24 cellular contexts compared by ENCODE assay signal in the genomic region with DNA sequence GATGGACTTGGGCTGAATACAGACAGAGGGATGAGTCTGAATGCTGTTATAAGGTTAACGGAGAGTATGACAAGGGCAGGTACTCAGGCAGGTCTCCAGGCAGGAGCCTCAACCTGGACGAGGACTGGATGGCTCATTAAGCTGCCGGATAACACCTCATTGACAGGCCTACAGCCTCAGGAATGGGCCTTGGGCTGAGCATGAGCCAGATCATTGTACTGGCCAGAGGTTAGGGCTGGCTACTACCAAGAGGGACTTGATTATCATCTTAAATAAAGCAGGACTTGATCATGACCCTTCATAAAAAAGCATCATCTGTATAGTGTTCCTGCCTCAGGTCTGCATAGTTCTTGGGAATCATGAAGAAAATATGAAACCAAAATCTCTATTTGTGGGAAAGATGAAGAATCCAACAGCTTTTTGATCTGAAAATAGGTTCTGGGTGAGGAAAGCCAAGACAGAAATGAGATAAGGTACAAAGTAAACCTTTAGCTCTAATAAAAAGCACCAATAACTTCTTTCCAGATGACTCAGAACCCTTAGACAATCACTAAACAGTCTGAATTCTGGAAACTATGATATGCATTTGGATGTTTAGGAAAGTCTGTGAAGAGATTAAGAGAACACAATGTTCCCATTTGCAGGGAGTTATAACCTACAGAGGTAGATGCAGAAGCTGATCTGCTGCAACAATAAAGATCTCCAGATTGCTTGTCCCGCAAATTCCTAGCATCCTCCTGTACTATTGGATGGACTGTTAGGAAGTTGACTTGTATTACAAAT.
"Had no signal": no experiment of that assay in that cellular context is flagged by ENCODE, and none has a peak within 500 bp of the region (broad histone marks: within the 10 kb centered on the region; RNA-seq: fewer than 3 reads in every experiment).

No MANE protein-coding gene starts in this region.

- H3K4me1 ChIP-seq: foreskin keratinocyte, neural progenitor cell, parathyroid adenoma, psoas muscle, spleen, transverse colon had no signal

- ATAC-seq: foreskin keratinocyte; left colon; left ventricle myocardium superior; natural killer cell treated with Interleukin-12 subunit alpha and Interleukin-12 subunit beta and Interleukin-15 and Interleukin-18, amount 100 ng/mL, for 72 hours; psoas muscle; sciatic nerve; stimulated activated memory B cell treated with anti-CD40 and anti-IgM and Interleukin-4, amounts not matched to agents 10 μg/mL and 1 μg/mL and 100 μg/mL, for 72 hours had no signal

- H3K27ac Mint-ChIP-seq: dendritic cell treated with granulocyte-macrophage colony-stimulating factor and Interleukin-4, amounts not matched to agents 40 ng/mL and 50 ng/mL, for 4 days; natural killer cell treated with Interleukin-12 subunit alpha and Interleukin-12 subunit beta and Interleukin-15 and Interleukin-18, amount 100 ng/mL, for 72 hours; neural progenitor cell; stimulated activated memory B cell treated with anti-CD40 and anti-IgM and Interleukin-4, amounts not matched to agents 10 μg/mL and 1 μg/mL and 100 μg/mL, for 72 hours; stimulated activated naive CD8-positive, alpha-beta T cell treated with anti-CD3 and anti-CD28 coated beads, Interleukin-15, Interleukin-2, amounts not matched to agents 100 ng/mL and 50 ng/mL, for 24 hours had no signal

- H3K27ac ChIP-seq: foreskin keratinocyte, neural progenitor cell, parathyroid adenoma, psoas muscle, spleen, thoracic aorta, transverse colon had no signal

- H3K4me1 Mint-ChIP-seq: stimulated activated memory B cell treated with anti-CD40 and anti-IgM and Interleukin-4, amounts not matched to agents 10 μg/mL and 1 μg/mL and 100 μg/mL, for 72 hours had no signal

- H3K9me3 ChIP-seq: psoas muscle, spleen, thoracic aorta, transverse colon had no signal

- H3K4me3 Mint-ChIP-seq: dendritic cell treated with granulocyte-macrophage colony-stimulating factor and Interleukin-4, amounts not matched to agents 40 ng/mL and 50 ng/mL, for 4 days; natural killer cell treated with Interleukin-12 subunit alpha and Interleukin-12 subunit beta and Interleukin-15 and Interleukin-18, amount 100 ng/mL, for 72 hours; neural progenitor cell; stimulated activated memory B cell treated with anti-CD40 and anti-IgM and Interleukin-4, amounts not matched to agents 10 μg/mL and 1 μg/mL and 100 μg/mL, for 72 hours; stimulated activated naive CD8-positive, alpha-beta T cell treated with anti-CD3 and anti-CD28 coated beads, Interleukin-15, Interleukin-2, amounts not matched to agents 100 ng/mL and 50 ng/mL, for 24 hours had no signal

- H3K9me3 Mint-ChIP-seq: stimulated activated naive CD8-positive, alpha-beta T cell treated with anti-CD3 and anti-CD28 coated beads, Interleukin-15, Interleukin-2, amounts not matched to agents 100 ng/mL and 50 ng/mL, for 24 hours had no signal

- H3K27me3 ChIP-seq: foreskin keratinocyte, neural progenitor cell, spleen, transverse colon had no signal

- H3K36me3 ChIP-seq: neural progenitor cell, spleen, thoracic aorta, transverse colon had no signal

- H3K36me3 Mint-ChIP-seq: natural killer cell treated with Interleukin-12 subunit alpha and Interleukin-12 subunit beta and Interleukin-15 and Interleukin-18, amount 100 ng/mL, for 72 hours; stimulated activated memory B cell treated with anti-CD40 and anti-IgM and Interleukin-4, amounts not matched to agents 10 μg/mL and 1 μg/mL and 100 μg/mL, for 72 hours had no signal

- H3K4me3 ChIP-seq: lung, neural progenitor cell, psoas muscle, spleen, thoracic aorta, transverse colon had no signal

- H3K27me3 Mint-ChIP-seq: dendritic cell treated with granulocyte-macrophage colony-stimulating factor and Interleukin-4, amounts not matched to agents 40 ng/mL and 50 ng/mL, for 4 days; stimulated activated memory B cell treated with anti-CD40 and anti-IgM and Interleukin-4, amounts not matched to agents 10 μg/mL and 1 μg/mL and 100 μg/mL, for 72 hours; stimulated activated naive CD8-positive, alpha-beta T cell treated with anti-CD3 and anti-CD28 coated beads, Interleukin-15, Interleukin-2, amounts not matched to agents 100 ng/mL and 50 ng/mL, for 24 hours had no signal

- DNase-seq: foreskin keratinocyte; head of caudate nucleus; hippocampal formation; left colon; left ventricle myocardium superior; mesenchymal stem cell; midbrain; occipital lobe; psoas muscle; retina; spleen; stimulated activated CD4-positive, alpha-beta T cell treated with anti-CD3 and anti-CD28 coated beads, Interleukin-15, amount 100 ng/mL, for 24 hours; stimulated activated CD4-positive, alpha-beta T cell treated with anti-CD3 and anti-CD28 coated beads, Interleukin-1b, Interleukin-23, amount 100 ng/mL, for 48 hours; stimulated activated CD4-positive, alpha-beta T cell treated with anti-CD3 and anti-CD28 coated beads, Interleukin-4, amount 100 ng/mL, for 24 hours; transverse colon had no signal
